Comparison of ENCODE assay signal across 12 cellular contexts in the genomic region with DNA sequence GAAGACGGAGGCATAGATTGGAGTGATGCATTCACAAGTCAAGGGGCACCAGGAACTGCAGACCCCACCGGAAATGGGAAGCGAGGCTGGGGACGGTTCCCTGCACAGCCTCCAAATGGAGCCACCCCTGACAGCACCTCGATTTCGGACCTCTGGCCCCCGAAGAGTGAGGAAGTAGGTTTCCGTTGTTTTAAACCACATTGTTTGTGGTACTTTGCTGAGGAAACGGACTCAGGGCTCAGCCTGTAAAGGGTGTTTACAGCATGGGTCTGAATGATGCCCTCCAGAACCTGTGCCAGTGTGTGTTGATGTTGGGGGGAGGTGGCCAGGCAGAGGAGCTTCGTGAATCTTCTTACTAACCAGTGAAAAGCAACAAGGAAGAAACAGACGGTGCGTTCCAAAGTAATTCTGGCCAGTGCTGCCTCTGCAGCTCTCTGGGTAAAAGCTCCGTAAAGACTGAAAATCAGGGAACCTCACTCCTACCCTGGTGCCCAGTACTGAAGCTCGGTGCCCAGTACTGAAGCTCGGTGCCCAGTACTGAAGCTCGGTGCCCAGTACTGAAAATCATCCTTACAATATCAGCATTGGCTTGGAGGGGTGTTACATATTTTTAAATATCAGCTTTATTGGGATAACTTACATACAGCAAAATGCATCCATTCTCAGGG. TPM values are rescaled to one million over a fixed set of nuclear protein-coding genes. Genes with fewer than 3 reads are reported as not detected.
DNase-seq lines count a peak whose midpoint lies in the region; ATAC-seq and TF ChIP-seq lines count a peak whose summit lies in the region.
"Had no signal": no experiment of that assay in that cellular context is flagged by ENCODE, and none has a peak within 500 bp of the region (broad histone marks: within the 10 kb centered on the region; RNA-seq: fewer than 3 reads in every experiment).

No MANE protein-coding gene starts in this region.

- H3K4me3 ChIP-seq in GM06990 (replicated peaks; ENCODE audit: low read depth, low read length): peak overlapping the region; percentile 73

- peaks cover 59% of the 10 kb centered on the region for H3K4me1 Mint-ChIP-seq in activated CD4-positive, alpha-beta memory T cell treated with anti-CD3 and anti-CD28 coated beads for 36 hours (ENCODE audit: low read depth)
- H3K4me1 Mint-ChIP-seq in natural killer cell: peaks cover 41 to 42% of the 10 kb centered on the region in 2 donors

- no peaks in the 10 kb centered on the region for H3K36me3 ChIP-seq in GM06990 (ENCODE audit: control insufficient read depth, insufficient read depth, low read length)
- H3K36me3 ChIP-seq: suprapubic skin had no signal

- peaks cover 4% of the 10 kb centered on the region for H3K9me3 Mint-ChIP-seq in activated CD4-positive, alpha-beta memory T cell treated with anti-CD3 and anti-CD28 coated beads for 36 hours
- H3K9me3 Mint-ChIP-seq in natural killer cell: peaks cover 0 to 3% of the 10 kb centered on the region in 2 donors

- DNase-seq in GM06990 (ENCODE audit: extremely low read depth, insufficient read length) (peak; percentile 61), natural killer cell (no peak), globus pallidus (ENCODE audit: low spot score) (no peak), SKM-1 (lab: John Stamatoyannopoulos, UW; ENCODE audit: unreplicated experiment) (no peak), left colon (no peak)
- no peak for DNase-seq in activated CD4-positive, alpha-beta memory T cell treated with anti-CD3 and anti-CD28 coated beads for 36 hours
- DNase-seq: activated T-cell treated with anti-CD3 and anti-CD28 coated beads, Interleukin-2, amount 50 U/mL, for 1 hour; NCI-H510A treated with DMSO at 0.1 percent for 48 hours had no signal

- POLR2A ChIA-PET in activated CD4-positive, alpha-beta memory T cell treated with anti-CD3 and anti-CD28 coated beads for 36 hours (lab: Charles Lee): interaction anchor here (1.0 to 1.1 kb wide), 2 partner anchors 36 to 93 kb away, joined by 3 to 4 read pairs; partner anchors contain the start of gene CEP43

- no peaks in the 10 kb centered on the region for H3K36me3 Mint-ChIP-seq in activated CD4-positive, alpha-beta memory T cell treated with anti-CD3 and anti-CD28 coated beads for 36 hours
- no peaks in the 10 kb centered on the region for H3K36me3 Mint-ChIP-seq in natural killer cell

- no peaks in the 10 kb centered on the region for H3K27me3 Mint-ChIP-seq in activated CD4-positive, alpha-beta memory T cell treated with anti-CD3 and anti-CD28 coated beads for 36 hours
- peaks cover 0 to 7% of the 10 kb centered on the region in 2 donors for H3K27me3 Mint-ChIP-seq in natural killer cell (ENCODE audit: low read depth in 2 of 2)

- ATAC-seq in GM21447 (IDR thresholded peaks at IDR 0.05; ENCODE audit: unreplicated experiment): peak; percentile 13
- peak in 1 of 3 donors; percentile 27 for ATAC-seq in natural killer cell
- no peak for ATAC-seq in left colon
- ATAC-seq: Right ventricle myocardium inferior had no signal

- CTCF ChIA-PET in activated CD4-positive, alpha-beta memory T cell treated with anti-CD3 and anti-CD28 coated beads for 36 hours (lab: Charles Lee): interaction anchor here (1.3 to 2.2 kb wide), 2 partner anchors 12 to 26 kb away, joined by 5 to 8 read pairs; no protein-coding TSS in a partner anchor

- TF ChIP-seq CTCF in GM06990 (IDR thresholded peaks at IDR 0.05; ENCODE audit: insufficient read depth, low read length, poor library complexity, severe bottlenecking) (no peak), natural killer cell (IDR thresholded peaks at IDR 0.05) (no peak)

- no peak overlapping the region for H3K27ac Mint-ChIP-seq in activated CD4-positive, alpha-beta memory T cell treated with anti-CD3 and anti-CD28 coated beads for 36 hours
- peak overlapping the region; percentile 10 to 71 for H3K27ac Mint-ChIP-seq in natural killer cell

- peak overlapping the region; percentile 55 for H3K4me3 Mint-ChIP-seq in activated CD4-positive, alpha-beta memory T cell treated with anti-CD3 and anti-CD28 coated beads for 36 hours
- peak overlapping the region; percentile 83 for H3K4me3 Mint-ChIP-seq in natural killer cell

- no peaks in the 10 kb centered on the region for H3K27me3 ChIP-seq in GM06990 (replicated peaks; ENCODE audit: control insufficient read depth, insufficient read depth, low read length)
- H3K27me3 ChIP-seq: suprapubic skin had no signal

- intact Hi-C loops in activated CD4-positive, alpha-beta memory T cell treated with anti-CD3 and anti-CD28 coated beads for 36 hours (cut with micrococcal nuclease): loop anchor here (5.0 kb wide), 2 partner anchors 46 to 96 kb away; partner anchors contain the start of gene CEP43
- intact Hi-C loops in natural killer cell (cut with micrococcal nuclease) (no loop called here), left colon (cut with DNase I, micrococcal nuclease) (no loop called here)

RNA-seq across cellular contexts. Expression of gene CCR6, which starts 30.1 kb away (rescaled TPM):
- 1 to 10 TPM; 5.1 to 7.4 TPM for total RNA-seq in activated CD4-positive, alpha-beta memory T cell treated with anti-CD3 and anti-CD28 coated beads for 36 hours
- under 1 TPM in 1 of 3 donors, not detected in 2; 0.23 TPM for total RNA-seq in natural killer cell
- under 1 TPM; 0.21 to 0.31 TPM for total RNA-seq in left colon
- total RNA-seq: myocyte, Right ventricle myocardium inferior had no signal

Comparison
In these comparisons a context has a peak if more than half of its experiments do, and no peak if none do; other contexts are left out.
1. RNA of gene CCR6, which starts 30.1 kb away (total RNA-seq): 5.1 to 7.4 TPM in activated CD4-positive, alpha-beta memory T cell treated with anti-CD3 and anti-CD28 coated beads for 36 hours; 0.21 to 0.31 TPM in left colon and 0.23 TPM in natural killer cell; every median in the first group is over 4 times any median in the second.